Comparison of ENCODE assay signal across 1 cellular context in the genomic region with DNA sequence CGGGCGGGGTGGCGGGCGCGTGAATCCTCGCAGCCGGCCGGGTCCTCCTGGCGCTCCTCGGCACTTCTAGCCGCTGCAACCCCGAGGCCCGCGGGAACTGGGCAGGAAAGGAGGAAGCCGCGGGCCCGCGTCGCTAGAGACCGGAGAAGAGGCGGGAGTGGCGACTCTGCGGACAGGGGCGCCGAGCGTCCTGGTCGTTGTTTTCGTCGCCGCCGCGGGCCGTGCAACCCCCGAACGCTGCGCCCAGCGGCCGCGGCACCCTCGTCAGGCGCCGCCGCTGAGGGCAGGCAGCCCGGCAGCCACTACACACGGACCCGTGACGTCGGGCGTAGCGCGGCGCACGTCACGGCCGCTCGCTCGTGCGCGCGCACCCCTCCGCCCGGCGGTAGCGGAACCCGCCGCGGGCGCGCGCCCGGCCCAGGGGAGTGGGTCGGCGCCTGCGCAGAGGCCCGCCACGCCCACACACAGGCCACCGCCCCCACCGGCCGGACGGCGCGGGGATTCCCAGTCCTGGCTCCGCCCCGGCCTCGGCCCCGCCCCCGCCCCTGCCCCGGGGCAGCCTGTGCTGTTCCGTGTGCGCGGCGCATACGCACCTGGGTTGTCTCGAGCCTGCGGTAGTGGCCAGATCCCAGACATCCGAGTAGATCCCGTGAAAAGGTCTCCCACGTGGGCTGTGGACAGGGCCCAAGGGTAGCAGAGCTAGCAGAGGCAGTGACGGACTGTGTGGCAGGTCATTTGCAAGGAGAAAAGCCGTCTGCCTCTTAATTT.
TF ChIP-seq lines count a peak whose summit lies in the region.

A gene with protein sequence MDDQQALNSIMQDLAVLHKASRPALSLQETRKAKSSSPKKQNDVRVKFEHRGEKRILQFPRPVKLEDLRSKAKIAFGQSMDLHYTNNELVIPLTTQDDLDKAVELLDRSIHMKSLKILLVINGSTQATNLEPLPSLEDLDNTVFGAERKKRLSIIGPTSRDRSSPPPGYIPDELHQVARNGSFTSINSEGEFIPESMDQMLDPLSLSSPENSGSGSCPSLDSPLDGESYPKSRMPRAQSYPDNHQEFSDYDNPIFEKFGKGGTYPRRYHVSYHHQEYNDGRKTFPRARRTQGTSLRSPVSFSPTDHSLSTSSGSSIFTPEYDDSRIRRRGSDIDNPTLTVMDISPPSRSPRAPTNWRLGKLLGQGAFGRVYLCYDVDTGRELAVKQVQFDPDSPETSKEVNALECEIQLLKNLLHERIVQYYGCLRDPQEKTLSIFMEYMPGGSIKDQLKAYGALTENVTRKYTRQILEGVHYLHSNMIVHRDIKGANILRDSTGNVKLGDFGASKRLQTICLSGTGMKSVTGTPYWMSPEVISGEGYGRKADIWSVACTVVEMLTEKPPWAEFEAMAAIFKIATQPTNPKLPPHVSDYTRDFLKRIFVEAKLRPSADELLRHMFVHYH (minus strand): TSS at position 321 of the 768 bp plus-strand sequence. CDS start 44,846 bp downstream, outside the sequence.

TF ChIP-seq in HepG2, 621 proteins besides CTCF, POLR2A, EP300 and RAD21 (continued from another document and continues in another):
- TF ChIP-seq, protein P1, sequence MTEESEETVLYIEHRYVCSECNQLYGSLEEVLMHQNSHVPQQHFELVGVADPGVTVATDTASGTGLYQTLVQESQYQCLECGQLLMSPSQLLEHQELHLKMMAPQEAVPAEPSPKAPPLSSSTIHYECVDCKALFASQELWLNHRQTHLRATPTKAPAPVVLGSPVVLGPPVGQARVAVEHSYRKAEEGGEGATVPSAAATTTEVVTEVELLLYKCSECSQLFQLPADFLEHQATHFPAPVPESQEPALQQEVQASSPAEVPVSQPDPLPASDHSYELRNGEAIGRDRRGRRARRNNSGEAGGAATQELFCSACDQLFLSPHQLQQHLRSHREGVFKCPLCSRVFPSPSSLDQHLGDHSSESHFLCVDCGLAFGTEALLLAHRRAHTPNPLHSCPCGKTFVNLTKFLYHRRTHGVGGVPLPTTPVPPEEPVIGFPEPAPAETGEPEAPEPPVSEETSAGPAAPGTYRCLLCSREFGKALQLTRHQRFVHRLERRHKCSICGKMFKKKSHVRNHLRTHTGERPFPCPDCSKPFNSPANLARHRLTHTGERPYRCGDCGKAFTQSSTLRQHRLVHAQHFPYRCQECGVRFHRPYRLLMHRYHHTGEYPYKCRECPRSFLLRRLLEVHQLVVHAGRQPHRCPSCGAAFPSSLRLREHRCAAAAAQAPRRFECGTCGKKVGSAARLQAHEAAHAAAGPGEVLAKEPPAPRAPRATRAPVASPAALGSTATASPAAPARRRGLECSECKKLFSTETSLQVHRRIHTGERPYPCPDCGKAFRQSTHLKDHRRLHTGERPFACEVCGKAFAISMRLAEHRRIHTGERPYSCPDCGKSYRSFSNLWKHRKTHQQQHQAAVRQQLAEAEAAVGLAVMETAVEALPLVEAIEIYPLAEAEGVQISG (CRISPR knock-in tag; IDR thresholded peaks at IDR 0.05), result peak; percentile 67
- TF ChIP-seq, protein P2, sequence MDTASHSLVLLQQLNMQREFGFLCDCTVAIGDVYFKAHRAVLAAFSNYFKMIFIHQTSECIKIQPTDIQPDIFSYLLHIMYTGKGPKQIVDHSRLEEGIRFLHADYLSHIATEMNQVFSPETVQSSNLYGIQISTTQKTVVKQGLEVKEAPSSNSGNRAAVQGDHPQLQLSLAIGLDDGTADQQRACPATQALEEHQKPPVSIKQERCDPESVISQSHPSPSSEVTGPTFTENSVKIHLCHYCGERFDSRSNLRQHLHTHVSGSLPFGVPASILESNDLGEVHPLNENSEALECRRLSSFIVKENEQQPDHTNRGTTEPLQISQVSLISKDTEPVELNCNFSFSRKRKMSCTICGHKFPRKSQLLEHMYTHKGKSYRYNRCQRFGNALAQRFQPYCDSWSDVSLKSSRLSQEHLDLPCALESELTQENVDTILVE (CRISPR knock-in tag; IDR thresholded peaks at IDR 0.05), result peak; percentile 21; the same call in 1 of the 2 replicates
- TF ChIP-seq, protein P3, sequence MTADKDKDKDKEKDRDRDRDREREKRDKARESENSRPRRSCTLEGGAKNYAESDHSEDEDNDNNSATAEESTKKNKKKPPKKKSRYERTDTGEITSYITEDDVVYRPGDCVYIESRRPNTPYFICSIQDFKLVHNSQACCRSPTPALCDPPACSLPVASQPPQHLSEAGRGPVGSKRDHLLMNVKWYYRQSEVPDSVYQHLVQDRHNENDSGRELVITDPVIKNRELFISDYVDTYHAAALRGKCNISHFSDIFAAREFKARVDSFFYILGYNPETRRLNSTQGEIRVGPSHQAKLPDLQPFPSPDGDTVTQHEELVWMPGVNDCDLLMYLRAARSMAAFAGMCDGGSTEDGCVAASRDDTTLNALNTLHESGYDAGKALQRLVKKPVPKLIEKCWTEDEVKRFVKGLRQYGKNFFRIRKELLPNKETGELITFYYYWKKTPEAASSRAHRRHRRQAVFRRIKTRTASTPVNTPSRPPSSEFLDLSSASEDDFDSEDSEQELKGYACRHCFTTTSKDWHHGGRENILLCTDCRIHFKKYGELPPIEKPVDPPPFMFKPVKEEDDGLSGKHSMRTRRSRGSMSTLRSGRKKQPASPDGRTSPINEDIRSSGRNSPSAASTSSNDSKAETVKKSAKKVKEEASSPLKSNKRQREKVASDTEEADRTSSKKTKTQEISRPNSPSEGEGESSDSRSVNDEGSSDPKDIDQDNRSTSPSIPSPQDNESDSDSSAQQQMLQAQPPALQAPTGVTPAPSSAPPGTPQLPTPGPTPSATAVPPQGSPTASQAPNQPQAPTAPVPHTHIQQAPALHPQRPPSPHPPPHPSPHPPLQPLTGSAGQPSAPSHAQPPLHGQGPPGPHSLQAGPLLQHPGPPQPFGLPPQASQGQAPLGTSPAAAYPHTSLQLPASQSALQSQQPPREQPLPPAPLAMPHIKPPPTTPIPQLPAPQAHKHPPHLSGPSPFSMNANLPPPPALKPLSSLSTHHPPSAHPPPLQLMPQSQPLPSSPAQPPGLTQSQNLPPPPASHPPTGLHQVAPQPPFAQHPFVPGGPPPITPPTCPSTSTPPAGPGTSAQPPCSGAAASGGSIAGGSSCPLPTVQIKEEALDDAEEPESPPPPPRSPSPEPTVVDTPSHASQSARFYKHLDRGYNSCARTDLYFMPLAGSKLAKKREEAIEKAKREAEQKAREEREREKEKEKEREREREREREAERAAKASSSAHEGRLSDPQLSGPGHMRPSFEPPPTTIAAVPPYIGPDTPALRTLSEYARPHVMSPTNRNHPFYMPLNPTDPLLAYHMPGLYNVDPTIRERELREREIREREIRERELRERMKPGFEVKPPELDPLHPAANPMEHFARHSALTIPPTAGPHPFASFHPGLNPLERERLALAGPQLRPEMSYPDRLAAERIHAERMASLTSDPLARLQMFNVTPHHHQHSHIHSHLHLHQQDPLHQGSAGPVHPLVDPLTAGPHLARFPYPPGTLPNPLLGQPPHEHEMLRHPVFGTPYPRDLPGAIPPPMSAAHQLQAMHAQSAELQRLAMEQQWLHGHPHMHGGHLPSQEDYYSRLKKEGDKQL (CRISPR knock-in tag; IDR thresholded peaks at IDR 0.05; ENCODE audit: low read depth), result no peak; the same call in 1 of the 2 replicates
- TF ChIP-seq PHF20 (CRISPR knock-in tag; IDR thresholded peaks at IDR 0.05) (peak; percentile 67), POLR2AphosphoS2 (IDR thresholded peaks at IDR 0.05; ENCODE audit: low read depth, low read length) (no peak), RNF2 (conservative IDR thresholded peaks at IDR 0.05; ENCODE audit: low read depth) (no peak), SAP130 (CRISPR knock-in tag; IDR thresholded peaks at IDR 0.05; ENCODE audit: low read depth) (peak; percentile 89), ZNF790 (CRISPR knock-in tag; IDR thresholded peaks at IDR 0.05; ENCODE audit: borderline replicate concordance) (peak; percentile 91; the same call in 1 of the 2 replicates), SRSF9 (IDR thresholded peaks at IDR 0.05; ENCODE audit: borderline replicate concordance, insufficient read depth, low read depth, low read length, poor library complexity, severe bottlenecking) (no peak), EED (CRISPR knock-in tag; IDR thresholded peaks at IDR 0.05) (peak; percentile 79; the same call in 1 of the 2 replicates), ZSCAN31 (CRISPR knock-in tag; IDR thresholded peaks at IDR 0.05; ENCODE audit: low read depth) (peak; percentile 18; the same call in 1 of the 2 replicates), GTF2F1 (IDR thresholded peaks at IDR 0.05; ENCODE audit: low read length) (no peak), LCORL (IDR thresholded peaks at IDR 0.05) (no peak), LCORL (CRISPR knock-in tag; IDR thresholded peaks at IDR 0.05) (peak; percentile 22; the same call in 1 of the 2 replicates), NFYB (CRISPR knock-in tag; IDR thresholded peaks at IDR 0.05) (no peak; the same call in 1 of the 2 replicates), ZNF382 (CRISPR knock-in tag; IDR thresholded peaks at IDR 0.05; ENCODE audit: borderline replicate concordance) (no peak), STAT5B (CRISPR knock-in tag; IDR thresholded peaks at IDR 0.05) (0 out of 2 replicates have a peak, but pooled peaks have one; percentile 61), ZNF510 (CRISPR knock-in tag; IDR thresholded peaks at IDR 0.05; ENCODE audit: low read depth) (peak; percentile 77; the same call in 1 of the 2 replicates)
- TF ChIP-seq, protein P4, sequence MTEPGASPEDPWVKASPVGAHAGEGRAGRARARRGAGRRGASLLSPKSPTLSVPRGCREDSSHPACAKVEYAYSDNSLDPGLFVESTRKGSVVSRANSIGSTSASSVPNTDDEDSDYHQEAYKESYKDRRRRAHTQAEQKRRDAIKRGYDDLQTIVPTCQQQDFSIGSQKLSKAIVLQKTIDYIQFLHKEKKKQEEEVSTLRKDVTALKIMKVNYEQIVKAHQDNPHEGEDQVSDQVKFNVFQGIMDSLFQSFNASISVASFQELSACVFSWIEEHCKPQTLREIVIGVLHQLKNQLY (CRISPR knock-in tag; IDR thresholded peaks at IDR 0.05), result peak; percentile 11; the same call in 1 of the 2 replicates
- TF ChIP-seq, protein P5, sequence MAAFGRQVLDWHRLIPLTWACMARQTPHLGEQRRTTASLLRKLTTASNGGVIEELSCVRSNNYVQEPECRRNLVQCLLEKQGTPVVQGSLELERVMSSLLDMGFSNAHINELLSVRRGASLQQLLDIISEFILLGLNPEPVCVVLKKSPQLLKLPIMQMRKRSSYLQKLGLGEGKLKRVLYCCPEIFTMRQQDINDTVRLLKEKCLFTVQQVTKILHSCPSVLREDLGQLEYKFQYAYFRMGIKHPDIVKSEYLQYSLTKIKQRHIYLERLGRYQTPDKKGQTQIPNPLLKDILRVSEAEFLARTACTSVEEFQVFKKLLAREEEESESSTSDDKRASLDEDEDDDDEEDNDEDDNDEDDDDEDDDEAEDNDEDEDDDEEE (CRISPR knock-in tag; IDR thresholded peaks at IDR 0.05), result peak; percentile 22; the same call in 1 of the 2 replicates
- TF ChIP-seq, protein P6, sequence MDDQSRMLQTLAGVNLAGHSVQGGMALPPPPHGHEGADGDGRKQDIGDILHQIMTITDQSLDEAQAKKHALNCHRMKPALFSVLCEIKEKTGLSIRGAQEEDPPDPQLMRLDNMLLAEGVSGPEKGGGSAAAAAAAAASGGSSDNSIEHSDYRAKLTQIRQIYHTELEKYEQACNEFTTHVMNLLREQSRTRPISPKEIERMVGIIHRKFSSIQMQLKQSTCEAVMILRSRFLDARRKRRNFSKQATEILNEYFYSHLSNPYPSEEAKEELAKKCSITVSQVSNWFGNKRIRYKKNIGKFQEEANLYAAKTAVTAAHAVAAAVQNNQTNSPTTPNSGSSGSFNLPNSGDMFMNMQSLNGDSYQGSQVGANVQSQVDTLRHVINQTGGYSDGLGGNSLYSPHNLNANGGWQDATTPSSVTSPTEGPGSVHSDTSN (CRISPR knock-in tag; IDR thresholded peaks at IDR 0.05; ENCODE audit: borderline replicate concordance), result peak; percentile 82; the same call in 1 of the 2 replicates
- TF ChIP-seq, protein P7, sequence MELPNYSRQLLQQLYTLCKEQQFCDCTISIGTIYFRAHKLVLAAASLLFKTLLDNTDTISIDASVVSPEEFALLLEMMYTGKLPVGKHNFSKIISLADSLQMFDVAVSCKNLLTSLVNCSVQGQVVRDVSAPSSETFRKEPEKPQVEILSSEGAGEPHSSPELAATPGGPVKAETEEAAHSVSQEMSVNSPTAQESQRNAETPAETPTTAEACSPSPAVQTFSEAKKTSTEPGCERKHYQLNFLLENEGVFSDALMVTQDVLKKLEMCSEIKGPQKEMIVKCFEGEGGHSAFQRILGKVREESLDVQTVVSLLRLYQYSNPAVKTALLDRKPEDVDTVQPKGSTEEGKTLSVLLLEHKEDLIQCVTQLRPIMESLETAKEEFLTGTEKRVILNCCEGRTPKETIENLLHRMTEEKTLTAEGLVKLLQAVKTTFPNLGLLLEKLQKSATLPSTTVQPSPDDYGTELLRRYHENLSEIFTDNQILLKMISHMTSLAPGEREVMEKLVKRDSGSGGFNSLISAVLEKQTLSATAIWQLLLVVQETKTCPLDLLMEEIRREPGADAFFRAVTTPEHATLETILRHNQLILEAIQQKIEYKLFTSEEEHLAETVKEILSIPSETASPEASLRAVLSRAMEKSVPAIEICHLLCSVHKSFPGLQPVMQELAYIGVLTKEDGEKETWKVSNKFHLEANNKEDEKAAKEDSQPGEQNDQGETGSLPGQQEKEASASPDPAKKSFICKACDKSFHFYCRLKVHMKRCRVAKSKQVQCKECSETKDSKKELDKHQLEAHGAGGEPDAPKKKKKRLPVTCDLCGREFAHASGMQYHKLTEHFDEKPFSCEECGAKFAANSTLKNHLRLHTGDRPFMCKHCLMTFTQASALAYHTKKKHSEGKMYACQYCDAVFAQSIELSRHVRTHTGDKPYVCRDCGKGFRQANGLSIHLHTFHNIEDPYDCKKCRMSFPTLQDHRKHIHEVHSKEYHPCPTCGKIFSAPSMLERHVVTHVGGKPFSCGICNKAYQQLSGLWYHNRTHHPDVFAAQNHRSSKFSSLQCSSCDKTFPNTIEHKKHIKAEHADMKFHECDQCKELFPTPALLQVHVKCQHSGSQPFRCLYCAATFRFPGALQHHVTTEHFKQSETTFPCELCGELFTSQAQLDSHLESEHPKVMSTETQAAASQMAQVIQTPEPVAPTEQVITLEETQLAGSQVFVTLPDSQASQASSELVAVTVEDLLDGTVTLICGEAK (IDR thresholded peaks at IDR 0.05), result no peak
- TF ChIP-seq, protein P7 (CRISPR knock-in tag; IDR thresholded peaks at IDR 0.05), result peak; percentile 68; the same call in 1 of the 2 replicates
